ENCODE assay signal across 24 cellular contexts in genomic region chr7:47540053-47540386, GRCh38. TPM values are rescaled to one million over a fixed set of nuclear protein-coding genes. Genes with fewer than 3 reads are reported as not detected.
DNase-seq lines count a peak whose midpoint lies in the region; ATAC-seq and TF ChIP-seq lines count a peak whose summit lies in the region.
"Had no signal": no experiment of that assay in that cellular context is flagged by ENCODE, and none has a peak within 500 bp of the region (broad histone marks: within the 10 kb centered on the region; RNA-seq: fewer than 3 reads in every experiment).

No MANE protein-coding gene starts in this region.

- no peak for DNase-seq in PC-3
- DNase-seq in chondrocyte (ENCODE audit: low spot score) = no peak
- DNase-seq in type B pancreatic cell (ENCODE audit: extremely low spot score, unreplicated experiment) = no peak
- no peak for DNase-seq in NCI-H1930 (lab: John Stamatoyannopoulos, UW)
- no peak for DNase-seq in aorta
- DNase-seq in H7 = no peak
- DNase-seq: activated CD4-positive, alpha-beta T cell treated with anti-CD3 and anti-CD28 coated beads for 36 hours; activated CD8-positive, alpha-beta T cell treated with anti-CD3 and anti-CD28 coated beads, Interleukin-2, amount 10 ng/mL, durations not matched to agents 7 days and 5 days; activated effector memory CD4-positive, alpha-beta T cell treated with Interleukin-2 at 50 U/mL for 16 hours; activated naive CD8-positive, alpha-beta T cell treated with anti-CD3 and anti-CD28 coated beads, Interleukin-2, amount 10 ng/mL, durations not matched to agents 7 days and 5 days; AML-193; CD8-positive, alpha-beta T cell; cerebellar nuclear complex; natural killer cell; NCI-H1105 treated with DMSO at 0.1 percent for 48 hours; NCI-H2029; NCI-H526 treated with DMSO at 0.1 percent for 48 hours; pancreas had no signal

- intact Hi-C loops in PC-3 (cut with micrococcal nuclease) (no loop called here), aorta (cut with DNase I) (no loop called here)

- POLR2A ChIA-PET in PC-3 (lab: Charles Lee; ENCODE audit: unreplicated experiment) = interaction anchor here (0.6 kb wide), 1 partner anchor 67 kb away, joined by 7 read pairs; no protein-coding TSS in a partner anchor

- H3K4me3 Mint-ChIP-seq in chondrocyte (ENCODE audit: unreplicated experiment) = no peak overlapping the region
- peak overlapping the region in 1 of 3 experiments; percentile 79 for H3K4me3 Mint-ChIP-seq in nephron
- peak overlapping the region; percentile 75 for H3K4me3 Mint-ChIP-seq in type B pancreatic cell
- H3K4me3 Mint-ChIP-seq: activated CD4-positive, alpha-beta T cell treated with anti-CD3 and anti-CD28 coated beads for 36 hours; activated CD8-positive, alpha-beta T cell treated with anti-CD3 and anti-CD28 coated beads, Interleukin-2, amount 10 ng/mL, durations not matched to agents 7 days and 5 days; activated naive CD8-positive, alpha-beta T cell treated with anti-CD3 and anti-CD28 coated beads, Interleukin-2, amount 10 ng/mL, durations not matched to agents 7 days and 5 days; CD8-positive, alpha-beta T cell; natural killer cell; T-helper 2 cell treated with Interferon-gamma antibody and Interleukin-4, amounts not matched to agents 5 μg/mL and 100 μg/mL, for 36 hours had no signal

- no peaks in the 10 kb centered on the region for H4K20me1 ChIP-seq in PC-3 (ENCODE audit: low read length)

- peaks cover 94% of the 10 kb centered on the region for H3K79me2 ChIP-seq in PC-3 (ENCODE audit: low read length)

- H3K9ac ChIP-seq in PC-3 (ENCODE audit: low read length) = no peak overlapping the region

- H3K4me1 Mint-ChIP-seq in chondrocyte (ENCODE audit: low read depth) = peaks cover 83% of the 10 kb centered on the region
- peaks cover 54% of the 10 kb centered on the region for H3K4me1 Mint-ChIP-seq in nephron
- H3K4me1 Mint-ChIP-seq in type B pancreatic cell (ENCODE audit: unreplicated experiment) = peaks cover 67% of the 10 kb centered on the region
- H3K4me1 Mint-ChIP-seq: activated CD4-positive, alpha-beta T cell treated with anti-CD3 and anti-CD28 coated beads for 36 hours; activated naive CD8-positive, alpha-beta T cell treated with anti-CD3 and anti-CD28 coated beads, Interleukin-2, amount 10 ng/mL, durations not matched to agents 7 days and 5 days; natural killer cell had no signal

- H3K4me2 ChIP-seq in PC-3 (ENCODE audit: low read length) = no peak overlapping the region

- no peaks in the 10 kb centered on the region for H3K27me3 ChIP-seq in PC-3 (ENCODE audit: low read length)
- H3K27me3 ChIP-seq in aorta (ENCODE audit: control insufficient read depth in 1 of 2, insufficient read depth in 2 of 2, low read length in 1 of 2) = no peaks in the 10 kb centered on the region
- peaks cover 10% of the 10 kb centered on the region; the same call in 1 of the 2 replicates for H3K27me3 ChIP-seq in H7 (ENCODE audit: control insufficient read depth, insufficient read depth, low read length)
- H3K27me3 ChIP-seq: pancreas had no signal

- H3K4me1 ChIP-seq in PC-3 (ENCODE audit: insufficient read depth, low read length) (peaks cover 47% of the 10 kb centered on the region), aorta (ENCODE audit: control insufficient read depth in 1 of 2, insufficient read depth in 2 of 2, low read length in 2 of 2) (no peaks in the 10 kb centered on the region)

- WGBS in aorta, 2 donors = 66 to 68% methylated on average over 4 of the region's 4 CpGs

- ATAC-seq in PC-3 = no peak
- ATAC-seq in aorta (ENCODE audit: low FRiP score) = no peak
- ATAC-seq: activated CD4-positive, alpha-beta T cell treated with anti-CD3 and anti-CD28 coated beads for 36 hours; activated CD8-positive, alpha-beta T cell treated with anti-CD3 and anti-CD28 coated beads, Interleukin-2, amount 10 ng/mL, durations not matched to agents 7 days and 5 days; CD8-positive, alpha-beta T cell; K562; left lung; natural killer cell; pancreas had no signal

- CTCF ChIA-PET in PC-3 (lab: Charles Lee) = no interaction called here

- H3K36me3 ChIP-seq in PC-3 (ENCODE audit: low read depth, low read length) (no peaks in the 10 kb centered on the region), aorta (ENCODE audit: control insufficient read depth in 1 of 2, insufficient read depth in 2 of 2, low read length in 1 of 2) (no peaks in the 10 kb centered on the region), H7 (replicated peaks; ENCODE audit: control insufficient read depth, insufficient read depth, low read length) (no peaks in the 10 kb centered on the region)
- H3K36me3 ChIP-seq: left lung, pancreas had no signal

- no peaks in the 10 kb centered on the region for H3K9me2 ChIP-seq in PC-3 (replicated peaks; ENCODE audit: low read length)

- 0 out of 2 replicates have a peak overlapping the region, but pooled peaks have one; percentile 0 for H3K27ac ChIP-seq in PC-3 (ENCODE audit: low read length)
- no peak overlapping the region for H3K27ac ChIP-seq in aorta (ENCODE audit: low read depth in 1 of 2, low read length in 2 of 2)
- H3K27ac ChIP-seq: dorsolateral prefrontal cortex, left lung, pancreas had no signal

- H3K36me3 Mint-ChIP-seq in chondrocyte (ENCODE audit: low read depth) (peaks cover 11% of the 10 kb centered on the region), nephron (ENCODE audit: low read depth) (peaks cover 10% of the 10 kb centered on the region), type B pancreatic cell (peaks cover 8% of the 10 kb centered on the region)
- H3K36me3 Mint-ChIP-seq: activated naive CD8-positive, alpha-beta T cell treated with anti-CD3 and anti-CD28 coated beads, Interleukin-2, amount 10 ng/mL, durations not matched to agents 7 days and 5 days; CD8-positive, alpha-beta T cell; natural killer cell had no signal

- no TSS peak for BruUV-seq in PC-3 (replicated peaks; lab: Mats Ljungman, UMichigan)

- TF ChIP-seq CTCF in PC-3 (conservative IDR thresholded peaks at IDR 0.05; ENCODE audit: low read depth, low read length) = no peak
- TF ChIP-seq CTCF in chondrocyte (IDR thresholded peaks at IDR 0.05) = no peak
- TF ChIP-seq CTCF in nephron (IDR thresholded peaks at IDR 0.05; ENCODE audit: unreplicated experiment in 3 of 3) = no peak
- no peak for TF ChIP-seq CTCF in type B pancreatic cell (conservative IDR thresholded peaks at IDR 0.05)

- H3K9me3 Mint-ChIP-seq in chondrocyte (ENCODE audit: low read depth) (no peaks in the 10 kb centered on the region), nephron (no peaks in the 10 kb centered on the region), type B pancreatic cell (no peaks in the 10 kb centered on the region)
- H3K9me3 Mint-ChIP-seq: activated naive CD8-positive, alpha-beta T cell treated with anti-CD3 and anti-CD28 coated beads, Interleukin-2, amount 10 ng/mL, durations not matched to agents 7 days and 5 days; CD8-positive, alpha-beta T cell; natural killer cell; T-helper 2 cell treated with Interferon-gamma antibody and Interleukin-4, amounts not matched to agents 5 μg/mL and 100 μg/mL, for 36 hours had no signal

- no peak overlapping the region for H3K4me3 ChIP-seq in PC-3 (ENCODE audit: low read length)
- H3K4me3 ChIP-seq in aorta (ENCODE audit: low read length in 2 of 2) = no peak overlapping the region
- H3K4me3 ChIP-seq in H7 (ENCODE audit: insufficient read depth, low read depth, low read length) = no peak overlapping the region
- H3K4me3 ChIP-seq: dorsolateral prefrontal cortex, K562, left lung, pancreas, spleen had no signal

- no peak overlapping the region for H2AFZ ChIP-seq in PC-3 (ENCODE audit: low read length)

- H3K9me3 ChIP-seq in PC-3 (ENCODE audit: low read length) (no peaks in the 10 kb centered on the region), aorta (ENCODE audit: control insufficient read depth, low read length) (no peaks in the 10 kb centered on the region)
- H3K9me3 ChIP-seq: left lung, pancreas, spleen had no signal

- H3K27ac Mint-ChIP-seq in chondrocyte (ENCODE audit: unreplicated experiment) (peak overlapping the region; percentile 97), nephron (peak overlapping the region; percentile 87 to 98 (median 87)), type B pancreatic cell (peak overlapping the region; percentile 30)
- H3K27ac Mint-ChIP-seq: activated CD4-positive, alpha-beta T cell treated with anti-CD3 and anti-CD28 coated beads for 36 hours; activated CD8-positive, alpha-beta T cell treated with anti-CD3 and anti-CD28 coated beads, Interleukin-2, amount 10 ng/mL, durations not matched to agents 7 days and 5 days; activated naive CD8-positive, alpha-beta T cell treated with anti-CD3 and anti-CD28 coated beads, Interleukin-2, amount 10 ng/mL, durations not matched to agents 7 days and 5 days; CD8-positive, alpha-beta T cell; natural killer cell; T-helper 2 cell treated with Interferon-gamma antibody and Interleukin-4, amounts not matched to agents 5 μg/mL and 100 μg/mL, for 36 hours had no signal

- no peaks in the 10 kb centered on the region for H3K27me3 Mint-ChIP-seq in chondrocyte (ENCODE audit: low read depth)
- peaks cover 14% of the 10 kb centered on the region for H3K27me3 Mint-ChIP-seq in nephron (ENCODE audit: low read depth)
- peaks cover 10% of the 10 kb centered on the region for H3K27me3 Mint-ChIP-seq in type B pancreatic cell

- peaks cover 5% of the 10 kb centered on the region for H3F3A ChIP-seq in PC-3 (ENCODE audit: low read length, unreplicated experiment)

RNA-seq across cellular contexts. Expression of gene TNS3, which starts 41.9 kb away (rescaled TPM):
- total RNA-seq in PC-3 (2014; rRNA removed) (71.4 and 72.3 TPM in 2 replicates), chondrocyte (320 to 433 TPM (median 426 TPM) in 3 replicates), type B pancreatic cell (ENCODE audit: low replicate concordance) (48.8 and 138 TPM in 2 replicates), aorta (100 to 1,000 TPM; 117 to 140 TPM)
- polyA plus RNA-seq in aorta = 10 to 100 TPM; 40.5 to 56.1 TPM
- 28.9 and 31.3 TPM in 2 replicates for total RNA-seq in H7 (2014; rRNA removed; shearing (Covaris generic))
- total RNA-seq: activated CD8-positive, alpha-beta T cell treated with anti-CD3 and anti-CD28 coated beads, Interleukin-2, amount 10 ng/mL, durations not matched to agents 7 days and 5 days had no signal
- polyA plus RNA-seq: K562 had no signal

Comparison
In these comparisons a context has a peak if more than half of its experiments do, and no peak if none do; other contexts are left out.
1. H3K27ac Mint-ChIP-seq: peak in every context shown above with its lines; median percentile 97 in chondrocyte; 87 in nephron; 30 in type B pancreatic cell.